8 cellular contexts compared by ENCODE assay signal in genomic region chr17:63623786-63624185, GRCh38. TPM values are rescaled to one million over a fixed set of nuclear protein-coding genes. Genes with fewer than 3 reads are reported as not detected.
A peak's percentile ranks its signal among the peaks of the same experiment; 100 is the strongest.
DNase-seq lines count a peak whose midpoint lies in the region; ATAC-seq and TF ChIP-seq lines count a peak whose summit lies in the region.

No MANE protein-coding gene starts in this region.

- peaks cover 49% of the 10 kb centered on the region for H3K4me1 Mint-ChIP-seq in activated T-cell treated with anti-CD3 and anti-CD28 coated beads, Interleukin-2, amount 50 U/mL, for 4 hours (ENCODE audit: low read depth)
- H3K4me1 Mint-ChIP-seq in activated naive CD8-positive, alpha-beta T cell (ENCODE audit: low read depth): peaks cover 50% of the 10 kb centered on the region

- H3K36me3 ChIP-seq in kidney epithelial cell (ENCODE audit: control insufficient read depth, insufficient read depth, low read length): no peaks in the 10 kb centered on the region
- H3K36me3 ChIP-seq in thoracic aorta: no peaks in the 10 kb centered on the region

- no peaks in the 10 kb centered on the region for H3K9me3 ChIP-seq in thoracic aorta

- H3K4me3 Mint-ChIP-seq in activated T-cell treated with anti-CD3 and anti-CD28 coated beads, Interleukin-2, amount 50 U/mL, for 4 hours: peak overlapping the region; percentile 99
- H3K4me3 Mint-ChIP-seq in activated naive CD8-positive, alpha-beta T cell: peak overlapping the region; percentile 98

- peaks cover 34 to 51% of the 10 kb centered on the region in 2 donors for H3K4me1 ChIP-seq in thoracic aorta (ENCODE audit: control insufficient read depth in 1 of 2, low read depth in 2 of 2)

- peak overlapping the region in 1 of 2 donors; percentile 73 for H3K27ac ChIP-seq in thoracic aorta

- no peaks in the 10 kb centered on the region for H3K36me3 Mint-ChIP-seq in activated T-cell treated with anti-CD3 and anti-CD28 coated beads, Interleukin-2, amount 50 U/mL, for 4 hours (ENCODE audit: insufficient read depth)
- no peaks in the 10 kb centered on the region for H3K36me3 Mint-ChIP-seq in activated naive CD8-positive, alpha-beta T cell

- peak overlapping the region; percentile 92 for H3K27ac Mint-ChIP-seq in activated naive CD8-positive, alpha-beta T cell

- no peaks in the 10 kb centered on the region for H3K27me3 Mint-ChIP-seq in activated T-cell treated with anti-CD3 and anti-CD28 coated beads, Interleukin-2, amount 50 U/mL, for 4 hours (ENCODE audit: low read depth)
- no peaks in the 10 kb centered on the region for H3K27me3 Mint-ChIP-seq in activated naive CD8-positive, alpha-beta T cell

- H3K4me3 ChIP-seq in kidney epithelial cell (ENCODE audit: low read depth, low read length): peak overlapping the region; percentile 64
- peak overlapping the region; percentile 89 for H3K4me3 ChIP-seq in thoracic aorta

- no peak for ATAC-seq in activated T-cell treated with anti-CD3 and anti-CD28 coated beads, Interleukin-2, amount 50 U/mL, for 4 hours
- no peak for ATAC-seq in thoracic aorta (ENCODE audit: insufficient number of reproducible peaks, low FRiP score, low read depth)

- no peaks in the 10 kb centered on the region for H3K9me3 Mint-ChIP-seq in activated T-cell treated with anti-CD3 and anti-CD28 coated beads, Interleukin-2, amount 50 U/mL, for 4 hours
- H3K9me3 Mint-ChIP-seq in activated naive CD8-positive, alpha-beta T cell (ENCODE audit: low read depth): no peaks in the 10 kb centered on the region

- TF ChIP-seq CTCF in kidney epithelial cell (IDR thresholded peaks at IDR 0.05; ENCODE audit: insufficient read depth, low read length, poor library complexity, severe bottlenecking) (no peak), thoracic aorta (IDR thresholded peaks at IDR 0.05) (no peak)

- no peak for DNase-seq in activated T-cell treated with anti-CD3 and anti-CD28 coated beads, Interleukin-2, amount 50 U/mL, for 4 hours
- no peak for DNase-seq in activated T-cell treated with anti-CD3 and anti-CD28 coated beads, Interleukin-2, amount 50 U/mL, for 1 hour
- no peak for DNase-seq in kidney epithelial cell (ENCODE audit: low read depth)
- DNase-seq in thoracic aorta (ENCODE audit: low spot score): no peak
- no peak for DNase-seq in NCI-H446 (lab: John Stamatoyannopoulos, UW)
- DNase-seq in amniotic stem cell (lab: John Stamatoyannopoulos, UW): no peak
- no peak for DNase-seq in cerebellar cortex (ENCODE audit: low spot score)

- H3K27me3 ChIP-seq in kidney epithelial cell (ENCODE audit: control insufficient read depth, insufficient read depth, low read length): no peaks in the 10 kb centered on the region
- no peaks in the 10 kb centered on the region for H3K27me3 ChIP-seq in thoracic aorta (replicated peaks; ENCODE audit: insufficient read depth)

RNA-seq across cellular contexts. Expression of gene MAP3K3, which starts 1.6 kb away (rescaled TPM):
- 10 to 100 TPM; 17.9 to 21.6 (median 17.9) TPM for total RNA-seq in activated T-cell treated with anti-CD3 and anti-CD28 coated beads, Interleukin-2, amount 50 U/mL, for 4 hours
- total RNA-seq in kidney epithelial cell: 19.8 and 25.1 TPM in 2 replicates
- 100 to 1,000 TPM in 1 of 2 donors, 10 to 100 TPM in 1; 85.3 to 102 TPM for total RNA-seq in thoracic aorta

RNA-seq across cellular contexts. Expression of gene TACO1, which starts 23.1 kb away (rescaled TPM):
- 10 to 100 TPM; 38.9 to 47.0 (median 40.7) TPM for total RNA-seq in activated T-cell treated with anti-CD3 and anti-CD28 coated beads, Interleukin-2, amount 50 U/mL, for 4 hours
- total RNA-seq in kidney epithelial cell (24.7 and 24.9 TPM in 2 replicates), thoracic aorta (10 to 100 TPM; 11.1 to 11.4 TPM)
